ENCODE assay signal across 9 cellular contexts in genomic region chr4:138405439-138405838, GRCh38.
DNase-seq lines count a peak whose midpoint lies in the region; ATAC-seq and TF ChIP-seq lines count a peak whose summit lies in the region.
"Had no signal": no experiment of that assay in that cellular context is flagged by ENCODE, and none has a peak within 500 bp of the region (broad histone marks: within the 10 kb centered on the region; RNA-seq: fewer than 3 reads in every experiment).

No MANE protein-coding gene starts in this region.

- H3K9me2 ChIP-seq in Loucy (replicated peaks; ENCODE audit: low read depth, low read length), result no peaks in the 10 kb centered on the region

- peak; percentile 44 for DNase-seq in iris pigment epithelial cell (ENCODE audit: low read depth)
- DNase-seq in UCSD-AML1 (lab: John Stamatoyannopoulos, UW; ENCODE audit: unreplicated experiment), result no peak
- no peak for DNase-seq in NCI-H187 (lab: John Stamatoyannopoulos, UW)
- no peak for DNase-seq in NCI-H1694 treated with DMSO at 0.1 percent for 48 hours (lab: John Stamatoyannopoulos, UW)
- DNase-seq in activated naive CD4-positive, alpha-beta T cell treated with anti-CD3 and anti-CD28 coated beads, Interleukin-2, amount 10 ng/mL, durations not matched to agents 7 days and 5 days, result no peak
- DNase-seq: activated effector memory CD4-positive, alpha-beta T cell treated with Interleukin-2 at 50 U/mL for 16 hours had no signal

- ATAC-seq in GM18867 (IDR thresholded peaks at IDR 0.05; ENCODE audit: unreplicated experiment) (peak; percentile 79), HG02610 (IDR thresholded peaks at IDR 0.05; ENCODE audit: unreplicated experiment) (peak; percentile 81)

- peak overlapping the region; percentile 33 for H3K4me2 ChIP-seq in Loucy (ENCODE audit: low read depth, low read length, poor library complexity, severe bottlenecking)

- no peak overlapping the region for H3K27ac Mint-ChIP-seq in activated naive CD4-positive, alpha-beta T cell treated with anti-CD3 and anti-CD28 coated beads, Interleukin-2, amount 10 ng/mL, durations not matched to agents 7 days and 5 days

- no peaks in the 10 kb centered on the region for H3F3A ChIP-seq in Loucy (ENCODE audit: low read depth)

- H3K27me3 ChIP-seq in Loucy (ENCODE audit: insufficient read depth, low read length, poor library complexity, severe bottlenecking), result no peaks in the 10 kb centered on the region

- TF ChIP-seq CTCF in Loucy (conservative IDR thresholded peaks at IDR 0.05; ENCODE audit: low read length), result no peak

- CTCF ChIA-PET in activated naive CD4-positive, alpha-beta T cell treated with anti-CD3 and anti-CD28 coated beads, Interleukin-2, amount 10 ng/mL, durations not matched to agents 7 days and 5 days (lab: Charles Lee), result no interaction called here

- H3K9me3 Mint-ChIP-seq in activated naive CD4-positive, alpha-beta T cell treated with anti-CD3 and anti-CD28 coated beads, Interleukin-2, amount 10 ng/mL, durations not matched to agents 7 days and 5 days, result no peaks in the 10 kb centered on the region

- H3K27me3 Mint-ChIP-seq in activated naive CD4-positive, alpha-beta T cell treated with anti-CD3 and anti-CD28 coated beads, Interleukin-2, amount 10 ng/mL, durations not matched to agents 7 days and 5 days, result no peaks in the 10 kb centered on the region

- H3K9me3 ChIP-seq in Loucy (ENCODE audit: insufficient read depth, low read depth, low read length), result no peaks in the 10 kb centered on the region

- no peak overlapping the region for H3K9ac ChIP-seq in Loucy (ENCODE audit: low read depth, low read length, poor library complexity, severe bottlenecking)

- peak overlapping the region; percentile 65 for H2AFZ ChIP-seq in Loucy (ENCODE audit: low read length)

- H3K4me1 ChIP-seq in Loucy (ENCODE audit: insufficient read depth, low read length, poor library complexity, severe bottlenecking), result peaks cover 22% of the 10 kb centered on the region

- no peak overlapping the region for H3K4me3 Mint-ChIP-seq in activated naive CD4-positive, alpha-beta T cell treated with anti-CD3 and anti-CD28 coated beads, Interleukin-2, amount 10 ng/mL, durations not matched to agents 7 days and 5 days

- H3K4me3 ChIP-seq in Loucy (ENCODE audit: low read length, poor library complexity, severe bottlenecking), result no peak overlapping the region

- no peaks in the 10 kb centered on the region for H4K20me1 ChIP-seq in Loucy (ENCODE audit: insufficient read depth, low read length, poor library complexity, severe bottlenecking)

- no peaks in the 10 kb centered on the region for H3K36me3 Mint-ChIP-seq in activated naive CD4-positive, alpha-beta T cell treated with anti-CD3 and anti-CD28 coated beads, Interleukin-2, amount 10 ng/mL, durations not matched to agents 7 days and 5 days

- no peaks in the 10 kb centered on the region for H3K79me2 ChIP-seq in Loucy (ENCODE audit: insufficient read depth, low read length)

- H3K36me3 ChIP-seq in Loucy (ENCODE audit: insufficient read depth, low read length), result no peaks in the 10 kb centered on the region

- H3K4me1 Mint-ChIP-seq in activated naive CD4-positive, alpha-beta T cell treated with anti-CD3 and anti-CD28 coated beads, Interleukin-2, amount 10 ng/mL, durations not matched to agents 7 days and 5 days, result no peaks in the 10 kb centered on the region
